9 cellular contexts compared by ENCODE assay signal in the genomic region with DNA sequence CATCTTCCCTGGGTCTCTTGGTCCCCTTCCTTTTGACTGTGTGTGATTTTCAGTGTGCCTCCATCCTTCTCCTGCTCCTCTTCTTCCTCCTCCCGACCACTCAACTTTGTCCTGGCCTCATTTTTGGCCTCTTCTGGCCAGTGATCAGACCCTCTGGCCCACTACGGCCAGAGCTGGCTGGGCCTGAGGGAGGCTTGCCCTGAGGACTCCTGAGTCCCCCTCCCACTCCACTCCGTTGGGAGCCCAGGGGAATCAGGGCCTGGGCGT. TPM values are rescaled to one million over a fixed set of nuclear protein-coding genes. Genes with fewer than 3 reads are reported as not detected.
DNase-seq lines count a peak whose midpoint lies in the region; ATAC-seq and TF ChIP-seq lines count a peak whose summit lies in the region.
"Had no signal": no experiment of that assay in that cellular context is flagged by ENCODE, and none has a peak within 500 bp of the region (broad histone marks: within the 10 kb centered on the region; RNA-seq: fewer than 3 reads in every experiment).

No MANE protein-coding gene starts in this region.

- peak overlapping the region; percentile 92 to 97 (median 96) for H3K27ac ChIP-seq in body of pancreas
- H3K27ac ChIP-seq in mesodermal cell (ENCODE audit: low read depth, low read length, severe bottlenecking), result peak overlapping the region; percentile 91
- peak overlapping the region; percentile 89 to 96 (median 94) for H3K27ac ChIP-seq in transverse colon

- no peaks in the 10 kb centered on the region for H3K27me3 ChIP-seq in body of pancreas
- H3K27me3 ChIP-seq in transverse colon, result no peaks in the 10 kb centered on the region

- H3K9me3 Mint-ChIP-seq in activated naive CD4-positive, alpha-beta T cell treated with anti-CD3 and anti-CD28 coated beads for 36 hours, result no peaks in the 10 kb centered on the region
- H3K9me3 Mint-ChIP-seq in activated naive CD4-positive, alpha-beta T cell treated with anti-CD3 and anti-CD28 coated beads, Interleukin-2, amount 50 U/mL, for 72 hours, result no peaks in the 10 kb centered on the region

- no peak for DNase-seq in activated naive CD4-positive, alpha-beta T cell treated with anti-CD3 and anti-CD28 coated beads for 36 hours
- DNase-seq in activated naive CD4-positive, alpha-beta T cell treated with anti-CD3 and anti-CD28 coated beads, Interleukin-2, amount 50 U/mL, for 72 hours (ENCODE audit: low spot score in 2 of 2), result no peak
- DNase-seq in body of pancreas (no peak), transverse colon (no peak), COLO829 (ENCODE audit: low spot score) (no peak), NCI-H526 treated with DMSO at 0.1 percent for 48 hours (lab: John Stamatoyannopoulos, UW) (no peak)

- peaks cover 32% of the 10 kb centered on the region for H3K4me1 Mint-ChIP-seq in activated naive CD4-positive, alpha-beta T cell treated with anti-CD3 and anti-CD28 coated beads for 36 hours (ENCODE audit: low read depth)

- intact Hi-C loops in activated naive CD4-positive, alpha-beta T cell treated with anti-CD3 and anti-CD28 coated beads for 36 hours (cut with micrococcal nuclease), result no loop called here
- intact Hi-C loops in body of pancreas (cut with DNase I) (no loop called here), transverse colon (cut with DNase I; ENCODE audit: low total_unique reads) (loop anchor here (10.0 kb wide), 1 partner anchor 209 kb away; the partner anchor contains the start of gene DHX16)

- in situ Hi-C loops in transverse colon (cut with MboI; ENCODE audit: low pct_ligation_motif_present in 1 of 4, low pct_unique_long_range_greater_than_20kb in 1 of 4, low sequenced_read_pairs in 3 of 4), result loop anchor here in 2 of 4 donors (25.0 kb wide), 1 partner anchor 146 kb away; the partner anchor contains the start of genes FLOT1 (in 2 of the 2) and IER3 (in 2 of the 2)

- H3K4me3 ChIP-seq in body of pancreas, result peak overlapping the region; percentile 7 to 25
- peak overlapping the region; percentile 61 for H3K4me3 ChIP-seq in mesodermal cell (ENCODE audit: extremely low read depth, insufficient read depth, low read length, poor library complexity, severe bottlenecking)
- peak overlapping the region; percentile 4 to 90 (median 76) for H3K4me3 ChIP-seq in transverse colon

- no peaks in the 10 kb centered on the region for H3K36me3 Mint-ChIP-seq in activated naive CD4-positive, alpha-beta T cell treated with anti-CD3 and anti-CD28 coated beads for 36 hours (ENCODE audit: low read depth)
- no peaks in the 10 kb centered on the region for H3K36me3 Mint-ChIP-seq in activated naive CD4-positive, alpha-beta T cell treated with anti-CD3 and anti-CD28 coated beads, Interleukin-2, amount 50 U/mL, for 72 hours

- TF ChIP-seq CTCF in body of pancreas (IDR thresholded peaks at IDR 0.05) (no peak), transverse colon (IDR thresholded peaks at IDR 0.05) (no peak)

- TF ChIP-seq EP300 in transverse colon (IDR thresholded peaks at IDR 0.05; ENCODE audit: low read depth), result no peak

- ATAC-seq in activated naive CD4-positive, alpha-beta T cell treated with anti-CD3 and anti-CD28 coated beads, Interleukin-2, amount 50 U/mL, for 72 hours, result no peak
- ATAC-seq in body of pancreas, result no peak
- no peak for ATAC-seq in GM18868 (IDR thresholded peaks at IDR 0.05; ENCODE audit: unreplicated experiment)

- H3K4me3 Mint-ChIP-seq in activated naive CD4-positive, alpha-beta T cell treated with anti-CD3 and anti-CD28 coated beads for 36 hours, result peak overlapping the region; percentile 58

- H3K4me1 ChIP-seq in body of pancreas (peaks cover 51% of the 10 kb centered on the region), mesodermal cell (ENCODE audit: control insufficient read depth, insufficient read depth, low read length, poor library complexity, severe bottlenecking) (peaks cover 61% of the 10 kb centered on the region), transverse colon (peaks cover 31 to 47% (median 35%) of the 10 kb centered on the region in 4 donors)

- TF ChIP-seq POLR2A in body of pancreas (IDR thresholded peaks at IDR 0.05), result peak in 1 of 3 donors; percentile 7
- no peak for TF ChIP-seq POLR2A in transverse colon (IDR thresholded peaks at IDR 0.05)

- H3K27me3 Mint-ChIP-seq in activated naive CD4-positive, alpha-beta T cell treated with anti-CD3 and anti-CD28 coated beads for 36 hours (ENCODE audit: low read depth), result no peaks in the 10 kb centered on the region

- H3K9me3 ChIP-seq in body of pancreas (no peaks in the 10 kb centered on the region), mesodermal cell (ENCODE audit: control insufficient read depth, low read length) (no peaks in the 10 kb centered on the region), transverse colon (no peaks in the 10 kb centered on the region)

- H3K27ac Mint-ChIP-seq in activated naive CD4-positive, alpha-beta T cell treated with anti-CD3 and anti-CD28 coated beads for 36 hours, result peak overlapping the region; percentile 48
- H3K27ac Mint-ChIP-seq in activated naive CD4-positive, alpha-beta T cell treated with anti-CD3 and anti-CD28 coated beads, Interleukin-2, amount 50 U/mL, for 72 hours, result peak overlapping the region in 1 of 2 donors; percentile 61

- H3K36me3 ChIP-seq in body of pancreas (replicated peaks in 1 of 2; ENCODE audit: insufficient read depth in 1 of 2, low read depth in 2 of 2) (no peaks in the 10 kb centered on the region), mesodermal cell (ENCODE audit: control insufficient read depth, insufficient read depth, low read length) (no peaks in the 10 kb centered on the region), transverse colon (no peaks in the 10 kb centered on the region)

- CTCF ChIA-PET in activated naive CD4-positive, alpha-beta T cell treated with anti-CD3 and anti-CD28 coated beads for 36 hours (lab: Charles Lee), result interaction anchor here (1.1 to 7.2 kb wide), 4 partner anchors 20 to 63 kb away, joined by 3 to 34 read pairs (median 4); partner anchors contain the start of gene VARS2

- 4 to 26% methylated on average over 4 of the region's 4 CpGs for WGBS in body of pancreas, 2 donors
- WGBS in mesodermal cell (ENCODE audit: insufficient coverage in 2 of 2), 2 experiments, result 25 to 46% methylated on average over 2 to 3 of the region's 4 CpGs
- 24% methylated on average over 4 of the region's 4 CpGs; no CpG with 5 or more reads in 1 of the 2 donors for WGBS in transverse colon (ENCODE audit: low coverage in 1 of 2), 2 donors

RNA-seq across cellular contexts. Expression of gene DDR1, which starts 0.9 kb away (rescaled TPM):
- total RNA-seq in activated naive CD4-positive, alpha-beta T cell treated with anti-CD3 and anti-CD28 coated beads for 36 hours, result 10 to 100 TPM in 1 of 2 experiments, 1 to 10 TPM in 1; 9.5 to 10.1 TPM
- 10 to 100 TPM; 15.2 to 20.7 TPM for total RNA-seq in activated naive CD4-positive, alpha-beta T cell treated with anti-CD3 and anti-CD28 coated beads, Interleukin-2, amount 50 U/mL, for 72 hours
- total RNA-seq in body of pancreas (10 to 100 TPM; 90.3 to 97.3 TPM), transverse colon (100 to 1,000 TPM; 149 to 322 (median 230) TPM)
- polyA plus RNA-seq in mesodermal cell (2013, experiment 1 of 2), result 89.1 TPM
- polyA plus RNA-seq in mesodermal cell (2013, experiment 2 of 2), result 68.7 TPM

RNA-seq across cellular contexts. Expression of gene GTF2H4, which starts 24.6 kb away (rescaled TPM):
- total RNA-seq in activated naive CD4-positive, alpha-beta T cell treated with anti-CD3 and anti-CD28 coated beads for 36 hours, result 10 to 100 TPM; 33.3 to 42.4 TPM
- total RNA-seq in activated naive CD4-positive, alpha-beta T cell treated with anti-CD3 and anti-CD28 coated beads, Interleukin-2, amount 50 U/mL, for 72 hours, result 10 to 100 TPM; 27.6 to 44.9 TPM
- 10 to 100 TPM in 1 of 2 donors, under 1 TPM in 1; 0.66 to 27.2 TPM for total RNA-seq in body of pancreas
- 45.8 TPM for polyA plus RNA-seq in mesodermal cell (2013, experiment 1 of 2)
- polyA plus RNA-seq in mesodermal cell (2013, experiment 2 of 2), result 34.3 TPM
- 10 to 100 TPM in 1 of 4 donors, 1 to 10 TPM in 3; 2.0 to 44.5 (median 6.8) TPM for total RNA-seq in transverse colon

RNA-seq across cellular contexts. Expression of gene VARS2, which starts 30.6 kb away (rescaled TPM):
- 10 to 100 TPM; 78.1 to 82.8 TPM for total RNA-seq in activated naive CD4-positive, alpha-beta T cell treated with anti-CD3 and anti-CD28 coated beads for 36 hours
- total RNA-seq in activated naive CD4-positive, alpha-beta T cell treated with anti-CD3 and anti-CD28 coated beads, Interleukin-2, amount 50 U/mL, for 72 hours, result 10 to 100 TPM; 55.1 to 55.7 TPM
- 10 to 100 TPM; 16.6 to 29.7 TPM for total RNA-seq in body of pancreas
- 27.9 TPM for polyA plus RNA-seq in mesodermal cell (2013, experiment 1 of 2)
- 22.3 TPM for polyA plus RNA-seq in mesodermal cell (2013, experiment 2 of 2)
- total RNA-seq in transverse colon, result 10 to 100 TPM; 13.1 to 64.7 (median 25.8) TPM

RNA-seq across cellular contexts. Expression of gene SFTA2, which starts 48.6 kb away (rescaled TPM):
- not detected for total RNA-seq in activated naive CD4-positive, alpha-beta T cell treated with anti-CD3 and anti-CD28 coated beads for 36 hours
- total RNA-seq in activated naive CD4-positive, alpha-beta T cell treated with anti-CD3 and anti-CD28 coated beads, Interleukin-2, amount 50 U/mL, for 72 hours, result not detected
- total RNA-seq in body of pancreas, result 1 to 10 TPM in 1 of 2 donors, not detected in 1; 5.2 TPM
- not detected for polyA plus RNA-seq in mesodermal cell (2013, experiment 1 of 2)
- not detected for polyA plus RNA-seq in mesodermal cell (2013, experiment 2 of 2)
- total RNA-seq in transverse colon, result not detected
- total RNA-seq: pulmonary artery endothelial cell had no signal

RNA-seq across cellular contexts. Expression of gene MUCL3, which starts 57.4 kb away (rescaled TPM):
- not detected for total RNA-seq in activated naive CD4-positive, alpha-beta T cell treated with anti-CD3 and anti-CD28 coated beads for 36 hours
- total RNA-seq in activated naive CD4-positive, alpha-beta T cell treated with anti-CD3 and anti-CD28 coated beads, Interleukin-2, amount 50 U/mL, for 72 hours, result not detected
- total RNA-seq in body of pancreas (under 1 TPM; under 0.01 to 0.52 TPM), transverse colon (under 1 TPM in 2 of 4 donors, not detected in 2; 0.16 to 0.41 TPM)
- polyA plus RNA-seq in mesodermal cell (2013, experiment 1 of 2), result not detected
- not detected for polyA plus RNA-seq in mesodermal cell (2013, experiment 2 of 2)
- total RNA-seq: pulmonary artery endothelial cell had no signal

Comparison
In these comparisons a context has a peak if more than half of its experiments do, and no peak if none do; other contexts are left out.
1. H3K4me3 ChIP-seq: peak in every context shown above with its lines; median percentile 76 in transverse colon; 61 in mesodermal cell; 16 in body of pancreas.
2. RNA of gene DDR1, which starts 0.9 kb away (total RNA-seq): 149 to 322 TPM in transverse colon and 90.3 to 97.3 TPM in body of pancreas; 15.2 to 20.7 TPM in activated naive CD4-positive, alpha-beta T cell treated with anti-CD3 and anti-CD28 coated beads, Interleukin-2, amount 50 U/mL, for 72 hours and 9.5 to 10.1 TPM in activated naive CD4-positive, alpha-beta T cell treated with anti-CD3 and anti-CD28 coated beads for 36 hours; every median in the first group is over 4 times any median in the second.
3. Peak in every context shown above with its lines, with median percentiles within 50 percentile points of each other: H3K27ac ChIP-seq.